21 cellular contexts compared by ENCODE assay signal in the genomic region with DNA sequence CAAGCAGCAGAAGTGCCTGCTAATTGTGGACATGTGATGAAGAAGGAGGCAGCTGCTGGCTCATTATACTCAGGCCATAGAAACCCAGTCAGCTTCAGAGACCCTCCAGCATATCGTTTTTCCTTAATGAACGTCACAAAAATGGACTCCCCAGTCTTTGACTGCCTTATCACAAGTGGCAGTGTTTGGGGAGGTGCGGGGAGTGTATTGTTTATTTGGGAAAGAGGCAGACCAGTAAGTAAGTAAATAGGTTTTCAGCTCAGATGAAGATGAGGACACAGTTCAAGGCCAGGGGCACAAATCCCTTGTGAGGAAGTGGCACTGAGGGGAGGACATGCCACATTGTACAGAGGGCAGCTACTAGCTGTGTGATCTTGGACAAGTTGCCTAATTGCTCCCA.
"Had no signal": no experiment of that assay in that cellular context is flagged by ENCODE, and none has a peak within 500 bp of the region (broad histone marks: within the 10 kb centered on the region; RNA-seq: fewer than 3 reads in every experiment).

No MANE protein-coding gene starts in this region.

- DNase-seq: activated CD4-positive, alpha-beta memory T cell treated with anti-CD3 and anti-CD28 coated beads for 36 hours; activated CD4-positive, alpha-beta T cell treated with anti-CD3 and anti-CD28 coated beads for 48 hours; activated CD4-positive, CD25-positive, alpha-beta regulatory T cell; activated effector memory CD4-positive, alpha-beta T cell treated with anti-CD3 and anti-CD28 coated beads, Interleukin-2, amount 50 U/mL, for 16 hours; activated naive CD4-positive, alpha-beta T cell treated with anti-CD3 and anti-CD28 coated beads, Interleukin-2, amount 50 U/mL, for 16 hours; activated naive CD8-positive, alpha-beta T cell treated with anti-CD3 and anti-CD28 coated beads, Interleukin-2, amount 50 U/mL, for 24 hours; activated T-cell treated with anti-CD3 and anti-CD28 coated beads, Interleukin-2, amount 50 U/mL, for 72 hours; cerebellar nuclear complex; gastrocnemius medialis; hippocampal formation; kidney glomerular epithelial cell; left lung; naive thymus-derived CD8-positive, alpha-beta T cell; spleen; stimulated activated CD4-positive, alpha-beta T cell treated with anti-CD3 and anti-CD28 coated beads, Interleukin-4, amount 100 ng/mL, for 1 hour; stimulated activated naive CD4-positive, alpha-beta T cell treated with Interleukin-2 at 50 U/mL for 16 hours had no signal

- H3K4me3 ChIP-seq: coronary artery, esophagus muscularis mucosa, gastrocnemius medialis, left lung, lung, spleen, thoracic aorta, vagina had no signal

- H3K36me3 ChIP-seq: esophagus muscularis mucosa, gastrocnemius medialis, left lung, spleen, thoracic aorta, vagina had no signal

- H3K27ac ChIP-seq: coronary artery, esophagus muscularis mucosa, gastrocnemius medialis, left lung, spleen, thoracic aorta, vagina had no signal

- H3K4me1 ChIP-seq: esophagus muscularis mucosa, gastrocnemius medialis, left lung, spleen had no signal

- H3K9me3 ChIP-seq: esophagus muscularis mucosa, gastrocnemius medialis, left lung, spleen, thoracic aorta, vagina had no signal

- H3K27me3 ChIP-seq: vagina had no signal
